In genomic region chr1:115089443-115090340, GRCh38 we compare ENCODE assay signal across 9 cellular contexts. TPM values are rescaled to one million over a fixed set of nuclear protein-coding genes. Genes with fewer than 3 reads are reported as not detected.
DNase-seq lines count a peak whose midpoint lies in the region; ATAC-seq and TF ChIP-seq lines count a peak whose summit lies in the region.
"Had no signal": no experiment of that assay in that cellular context is flagged by ENCODE, and none has a peak within 500 bp of the region (broad histone marks: within the 10 kb centered on the region; RNA-seq: fewer than 3 reads in every experiment).

Gene TSPAN2 (minus strand): TSS chr1:115089503. CDS start chr1:115089432, 71 bp downstream.

- CTCF ChIA-PET in OCI-LY7 (lab: Charles Lee; ENCODE audit: unreplicated experiment), result no interaction called here
- CTCF ChIA-PET in activated naive CD4-positive, alpha-beta T cell treated with anti-CD3 and anti-CD28 coated beads for 36 hours (lab: Charles Lee), result interaction anchor here (0.9 to 1.9 kb wide), 2 partner anchors 12 to 37 kb away, joined by 3 to 7 read pairs; no protein-coding TSS in a partner anchor

- H3K36me3 Mint-ChIP-seq in activated naive CD4-positive, alpha-beta T cell treated with anti-CD3 and anti-CD28 coated beads for 36 hours (ENCODE audit: low read depth), result no peaks in the 10 kb centered on the region

- BruUV-seq in OCI-LY7 (replicated peaks; lab: Mats Ljungman, UMichigan), result no TSS peak

- POLR2A ChIA-PET in OCI-LY7 (lab: Charles Lee), result interaction anchor here (1.0 kb wide), 1 partner anchor 10 kb away, joined by 3 read pairs; no protein-coding TSS in a partner anchor

- H3K27me3 ChIP-seq in heart right ventricle, result no peaks in the 10 kb centered on the region

- no peaks in the 10 kb centered on the region for H3K9me3 ChIP-seq in ES-I3 (ENCODE audit: control insufficient read depth, insufficient read depth, low read length)
- H3K9me3 ChIP-seq in OCI-LY7 (ENCODE audit: low read length), result no peaks in the 10 kb centered on the region
- H3K9me3 ChIP-seq in heart right ventricle, result no peaks in the 10 kb centered on the region

- H3K4me1 ChIP-seq in ES-I3 (ENCODE audit: insufficient read depth, low read length), result peaks cover 25% of the 10 kb centered on the region
- peaks cover 6% of the 10 kb centered on the region for H3K4me1 ChIP-seq in OCI-LY7 (ENCODE audit: insufficient read depth, low read length, poor library complexity, severe bottlenecking)
- H3K4me1 ChIP-seq in heart right ventricle, result peaks cover 0 to 60% (median 22%) of the 10 kb centered on the region in 9 donors

- TF ChIP-seq CTCF in OCI-LY7 (conservative IDR thresholded peaks at IDR 0.05; ENCODE audit: low read length), result no peak
- TF ChIP-seq CTCF in heart right ventricle (IDR thresholded peaks at IDR 0.05), result peak in 6 of 9 donors; percentile 30 to 63 (median 48)

- peak within 1 kb of the TSS; percentile 70 for H3K4me3 Mint-ChIP-seq in activated naive CD4-positive, alpha-beta T cell treated with anti-CD3 and anti-CD28 coated beads for 36 hours

- no peaks in the 10 kb centered on the region for H4K20me1 ChIP-seq in OCI-LY7 (ENCODE audit: insufficient read depth, low read length)

- H3K27me3 Mint-ChIP-seq in activated naive CD4-positive, alpha-beta T cell treated with anti-CD3 and anti-CD28 coated beads for 36 hours (ENCODE audit: low read depth), result no peaks in the 10 kb centered on the region

- H3K27ac ChIP-seq in OCI-LY7 (ENCODE audit: low read depth, low read length, poor library complexity, severe bottlenecking) (no peak within 1 kb of the TSS), heart right ventricle (peak within 1 kb of the TSS; percentile 11 to 92 (median 82))

- no peak within 1 kb of the TSS for H3K27ac Mint-ChIP-seq in activated naive CD4-positive, alpha-beta T cell treated with anti-CD3 and anti-CD28 coated beads for 36 hours

- H3K9ac ChIP-seq in ES-I3 (ENCODE audit: low read depth, low read length), result peak within 1 kb of the TSS; percentile 90

- peak within 1 kb of the TSS; percentile 69; the same call in 1 of the 2 replicates for H3K4me2 ChIP-seq in OCI-LY7 (ENCODE audit: low read length)

- peak; percentile 87 to 94 (median 92) for ATAC-seq in heart right ventricle
- no peak for ATAC-seq in HG02973 (IDR thresholded peaks at IDR 0.05; ENCODE audit: unreplicated experiment)
- ATAC-seq in GM19328 (IDR thresholded peaks at IDR 0.05; ENCODE audit: unreplicated experiment), result no peak
- ATAC-seq: Panc1 had no signal

- no peaks in the 10 kb centered on the region for H3K9me2 ChIP-seq in OCI-LY7 (ENCODE audit: insufficient read depth, low read length)

- H3K36me3 ChIP-seq in ES-I3 (ENCODE audit: insufficient read depth, low read length), result no peaks in the 10 kb centered on the region
- H3K36me3 ChIP-seq in OCI-LY7 (ENCODE audit: insufficient read depth, low read length), result no peaks in the 10 kb centered on the region
- no peaks in the 10 kb centered on the region for H3K36me3 ChIP-seq in heart right ventricle

- DNase-seq in OCI-LY7 (ENCODE audit: low spot score) (peak; percentile 26), heart right ventricle (peak; percentile 74 to 86), posterior vena cava (ENCODE audit: low spot score) (peak; percentile 93), NCI-H128 (lab: John Stamatoyannopoulos, UW; ENCODE audit: unreplicated experiment) (no peak)
- peak; percentile 41 for DNase-seq in activated naive CD4-positive, alpha-beta T cell treated with anti-CD3 and anti-CD28 coated beads for 36 hours

- H3K4me3 ChIP-seq in OCI-LY7 (ENCODE audit: low read depth, low read length, poor library complexity, severe bottlenecking), result peak within 1 kb of the TSS; percentile 64
- peak within 1 kb of the TSS; percentile 46 to 87 (median 72) for H3K4me3 ChIP-seq in heart right ventricle

- intact Hi-C loops in OCI-LY7 (cut with micrococcal nuclease; ENCODE audit: unreplicated experiment) (loop anchor here (10.0 kb wide), 1 partner anchor 335 kb away; the partner anchor contains the start of gene CSDE1), heart right ventricle (cut with DNase I) (loop anchor here in 1 of 10 donors (2.0 to 5.0 kb wide), 2 partner anchors 27 to 37 kb away; no protein-coding TSS in a partner anchor), posterior vena cava (cut with DNase I) (loop anchor here in 1 of 2 donors (2.0 kb wide), 1 partner anchor 45 kb away; no protein-coding TSS in a partner anchor)
- intact Hi-C loops in activated naive CD4-positive, alpha-beta T cell treated with anti-CD3 and anti-CD28 coated beads for 36 hours (cut with micrococcal nuclease), result loop anchor here (2.0 to 10.0 kb wide), 4 partner anchors 19 to 1155 kb away; no protein-coding TSS in a partner anchor

- peak within 1 kb of the TSS; percentile 70 for H2AFZ ChIP-seq in OCI-LY7 (ENCODE audit: low read length)

- no peaks in the 10 kb centered on the region for H3K79me2 ChIP-seq in OCI-LY7 (ENCODE audit: insufficient read depth, low read depth, low read length)

- 1% methylated on average over 37 to 66 of the region's 66 CpGs for WGBS in heart right ventricle, 2 donors

- H3K9me3 Mint-ChIP-seq in activated naive CD4-positive, alpha-beta T cell treated with anti-CD3 and anti-CD28 coated beads for 36 hours, result no peaks in the 10 kb centered on the region

- peaks cover 38% of the 10 kb centered on the region for H3K4me1 Mint-ChIP-seq in activated naive CD4-positive, alpha-beta T cell treated with anti-CD3 and anti-CD28 coated beads for 36 hours (ENCODE audit: low read depth)

RNA-seq across cellular contexts. Expression of gene TSPAN2, which starts in this region (rescaled TPM):
- total RNA-seq in OCI-LY7 (2014; rRNA removed; shearing (Covaris generic)), result 0.25 TPM in 1 of 2 replicates, not detected in the other
- total RNA-seq in OCI-LY7 (2022) (0.22 and 0.36 TPM in 2 replicates), heart right ventricle (10 to 100 TPM in 5 of 10 donors, 1 to 10 TPM in 5; 4.0 to 17.7 (median 9.5) TPM), posterior vena cava (10 to 100 TPM; 43.9 to 49.8 TPM)
- total RNA-seq in activated naive CD4-positive, alpha-beta T cell treated with anti-CD3 and anti-CD28 coated beads for 36 hours, result under 1 TPM; 0.86 to 0.91 TPM
- polyA plus RNA-seq in heart right ventricle, result 1 to 10 TPM; 5.0 to 5.1 TPM

Comparison
In these comparisons a context has a peak if more than half of its experiments do, and no peak if none do; other contexts are left out.
1. Peak in DNase-seq, H3K4me3 ChIP-seq and H3K4me2 ChIP-seq in OCI-LY7; RNA of the gene not detected or under 1 TPM.
2. Peak in DNase-seq in activated naive CD4-positive, alpha-beta T cell treated with anti-CD3 and anti-CD28 coated beads for 36 hours; RNA of the gene not detected or under 1 TPM.
3. ATAC-seq: peak in heart right ventricle (8 of 8); none in HG02973 (single experiment) and GM19328 (single experiment).